18 cellular contexts compared by ENCODE assay signal in genomic region chr6:119483936-119484335, GRCh38.
DNase-seq lines count a peak whose midpoint lies in the region; TF ChIP-seq lines count a peak whose summit lies in the region.
"Had no signal": no experiment of that assay in that cellular context is flagged by ENCODE, and none has a peak within 500 bp of the region (broad histone marks: within the 10 kb centered on the region; RNA-seq: fewer than 3 reads in every experiment).

No MANE protein-coding gene starts in this region.

- H3K4me2 ChIP-seq in hepatocyte: no peak overlapping the region

- H3K9me3 ChIP-seq in adipocyte (ENCODE audit: control insufficient read depth, low read length): no peaks in the 10 kb centered on the region
- H3K9me3 ChIP-seq in hepatocyte (ENCODE audit: low read depth): no peaks in the 10 kb centered on the region
- H3K9me3 ChIP-seq: MG63, SJCRH30 had no signal

- no peak overlapping the region for H3K4me3 ChIP-seq in adipocyte (ENCODE audit: low read length)
- H3K4me3 ChIP-seq in hepatocyte: no peak overlapping the region
- H3K4me3 ChIP-seq: MG63, SJCRH30 had no signal

- peak overlapping the region; percentile 39 for H3K27ac ChIP-seq in hepatocyte
- H3K27ac ChIP-seq: C4-2B, SJCRH30 had no signal

- no peak for TF ChIP-seq CTCF in hepatocyte (IDR thresholded peaks at IDR 0.05; ENCODE audit: poor library complexity)

- no peak overlapping the region for H2AFZ ChIP-seq in hepatocyte

- H3K36me3 ChIP-seq in adipocyte (ENCODE audit: control insufficient read depth, insufficient read depth, low read length, severe bottlenecking) (no peaks in the 10 kb centered on the region), hepatocyte (replicated peaks; ENCODE audit: insufficient read depth, low read depth) (no peaks in the 10 kb centered on the region)
- H3K36me3 ChIP-seq: MG63, SJCRH30 had no signal

- H3K79me2 ChIP-seq in hepatocyte: no peaks in the 10 kb centered on the region

- DNase-seq in adipocyte (ENCODE audit: low read depth): peak; percentile 9
- peak; percentile 17 to 26 for DNase-seq in erythroblast (lab: John Stamatoyannopoulos, UW)
- no peak for DNase-seq in hepatocyte (ENCODE audit: low spot score)
- DNase-seq in DMS53 (lab: John Stamatoyannopoulos, UW): no peak
- no peak for DNase-seq in T-helper 1 cell
- DNase-seq in middle frontal gyrus (ENCODE audit: extremely low spot score, low spot score): no peak
- DNase-seq in HuH-7 (ENCODE audit: low spot score): no peak
- DNase-seq: DMS79, H7, Karpas-422, NCI-H1048, NCI-H1436, NCI-H2029, NCI-H345, NCI-H524 treated with DMSO at 0.1 percent for 48 hours, SJCRH30 had no signal

- peaks cover 32% of the 10 kb centered on the region for H3K4me1 ChIP-seq in adipocyte (ENCODE audit: control insufficient read depth, insufficient read depth, low read length)
- H3K4me1 ChIP-seq in hepatocyte (ENCODE audit: insufficient read depth): peaks cover 12% of the 10 kb centered on the region
- H3K4me1 ChIP-seq: SJCRH30 had no signal

- TF ChIP-seq POLR2A in erythroblast (IDR thresholded peaks at IDR 0.05; ENCODE audit: low read length): no peak

- no peak overlapping the region for H3K9ac ChIP-seq in adipocyte (ENCODE audit: low read length)

- no peaks in the 10 kb centered on the region for H4K20me1 ChIP-seq in hepatocyte (ENCODE audit: insufficient read depth, poor library complexity, severe bottlenecking)

- H3K27me3 ChIP-seq in adipocyte (replicated peaks; ENCODE audit: control insufficient read depth, insufficient read depth, low read length) (no peaks in the 10 kb centered on the region), hepatocyte (no peaks in the 10 kb centered on the region)
- H3K27me3 ChIP-seq: MG63, SJCRH30 had no signal

- H3K9me2 ChIP-seq in hepatocyte (replicated peaks; ENCODE audit: insufficient read depth): no peaks in the 10 kb centered on the region

Comparison
In these comparisons a context has a peak if more than half of its experiments do, and no peak if none do; other contexts are left out.
1. DNase-seq: peak in adipocyte (single experiment) and erythroblast (2 of 2); none in hepatocyte (single experiment), DMS53 (single experiment), T-helper 1 cell (0 of 5), middle frontal gyrus (single experiment) and HuH-7 (single experiment).